ENCODE assay signal across 21 cellular contexts in genomic region chr11:78266451-78266850, GRCh38.
DNase-seq lines count a peak whose midpoint lies in the region; ATAC-seq and TF ChIP-seq lines count a peak whose summit lies in the region.
"Had no signal": no experiment of that assay in that cellular context is flagged by ENCODE, and none has a peak within 500 bp of the region (broad histone marks: within the 10 kb centered on the region; RNA-seq: fewer than 3 reads in every experiment).

No MANE protein-coding gene starts in this region.

- no peaks in the 10 kb centered on the region for H3K27me3 Mint-ChIP-seq in CD14-positive monocyte (ENCODE audit: low read depth in 3 of 3)
- H3K27me3 Mint-ChIP-seq in activated T-helper 2 cell treated with anti-CD3 and anti-CD28 coated beads, Interferon-gamma antibody, Interleukin-2, Interleukin-4, amounts not matched to agents 10 μg/mL and 5 μg/mL and 100 μg/mL, durations not matched to agents 14 hours and 24 hours and 36 hours (ENCODE audit: low read depth), result no peaks in the 10 kb centered on the region
- no peaks in the 10 kb centered on the region for H3K27me3 Mint-ChIP-seq in activated CD4-positive, alpha-beta memory T cell treated with anti-CD3 and anti-CD28 coated beads, Interleukin-2, amount 10 ng/mL, durations not matched to agents 7 days and 5 days
- H3K27me3 Mint-ChIP-seq: activated B cell treated with CpG ODN at 0.5 μM for 24 hours; activated naive CD8-positive, alpha-beta T cell had no signal

- CTCF ChIA-PET in activated CD4-positive, alpha-beta memory T cell treated with anti-CD3 and anti-CD28 coated beads, Interleukin-2, amount 10 ng/mL, durations not matched to agents 7 days and 5 days (lab: Charles Lee), result interaction anchor here (1.5 kb wide), 1 partner anchor 38 kb away, joined by 4 read pairs; no protein-coding TSS in a partner anchor

- no peak overlapping the region for H3K4me2 ChIP-seq in DND-41 (ENCODE audit: insufficient read depth, low read length)

- no peaks in the 10 kb centered on the region for H3K27me3 ChIP-seq in DND-41 (ENCODE audit: insufficient read depth, low read length, poor library complexity)
- no peaks in the 10 kb centered on the region for H3K27me3 ChIP-seq in neutrophil
- H3K27me3 ChIP-seq: suprapubic skin had no signal

- peaks cover 46% of the 10 kb centered on the region for H3K36me3 ChIP-seq in DND-41 (ENCODE audit: insufficient read depth, low read length)
- H3K36me3 ChIP-seq in neutrophil, result peaks cover 11% of the 10 kb centered on the region
- H3K36me3 ChIP-seq: suprapubic skin had no signal

- H4K20me1 ChIP-seq in DND-41 (ENCODE audit: insufficient read depth, low read length), result peaks cover 7% of the 10 kb centered on the region; the same call in 1 of the 2 replicates

- H3K79me2 ChIP-seq in DND-41 (ENCODE audit: insufficient read depth, low read length), result peaks cover 99% of the 10 kb centered on the region

- intact Hi-C loops in CD14-positive monocyte (cut with micrococcal nuclease), result no loop called here
- intact Hi-C loops in activated T-helper 2 cell treated with anti-CD3 and anti-CD28 coated beads, Interferon-gamma antibody, Interleukin-2, Interleukin-4, amounts not matched to agents 10 μg/mL and 5 μg/mL and 100 μg/mL, durations not matched to agents 14 hours and 24 hours and 36 hours (cut with micrococcal nuclease), result no loop called here

- peak overlapping the region; percentile 8 to 84 (median 72) for H3K27ac Mint-ChIP-seq in CD14-positive monocyte
- peak overlapping the region; percentile 69 for H3K27ac Mint-ChIP-seq in activated T-helper 2 cell treated with anti-CD3 and anti-CD28 coated beads, Interferon-gamma antibody, Interleukin-2, Interleukin-4, amounts not matched to agents 10 μg/mL and 5 μg/mL and 100 μg/mL, durations not matched to agents 14 hours and 24 hours and 36 hours
- H3K27ac Mint-ChIP-seq in activated CD4-positive, alpha-beta memory T cell treated with anti-CD3 and anti-CD28 coated beads, Interleukin-2, amount 10 ng/mL, durations not matched to agents 7 days and 5 days, result no peak overlapping the region
- H3K27ac Mint-ChIP-seq: activated B cell treated with CpG ODN at 0.5 μM for 24 hours; activated naive CD8-positive, alpha-beta T cell had no signal

- no peak for ATAC-seq in DND-41 (ENCODE audit: insufficient read depth, low read depth)

- DNase-seq in CD14-positive monocyte (ENCODE audit: low spot score) (no peak), DND-41 (no peak), OCI-M1 (lab: John Stamatoyannopoulos, UW) (no peak), GF-D8 (lab: John Stamatoyannopoulos, UW) (no peak)
- no peak for DNase-seq in activated T-helper 2 cell treated with anti-CD3 and anti-CD28 coated beads, Interferon-gamma antibody, Interleukin-2, Interleukin-4, amounts not matched to agents 10 μg/mL and 5 μg/mL and 100 μg/mL, durations not matched to agents 14 hours and 24 hours and 36 hours (ENCODE audit: low spot score)
- no peak for DNase-seq in activated CD4-positive, alpha-beta memory T cell treated with anti-CD3 and anti-CD28 coated beads, Interleukin-2, amount 10 ng/mL, durations not matched to agents 7 days and 5 days
- DNase-seq: activated B cell treated with CpG ODN at 0.5 μM for 24 hours; central memory CD4-positive, alpha-beta T cell; glutamatergic neuron; GOT3; MM.1S; NCI-H1436 treated with DMSO at 0.1 percent for 48 hours; NCI-H510A treated with DMSO at 0.1 percent for 48 hours; stimulated activated CD4-positive, alpha-beta T cell treated with anti-CD3 and anti-CD28 coated beads, Interleukin-1b, Interleukin-23, amount 100 ng/mL, for 48 hours; T1000 had no signal

- H3K36me3 Mint-ChIP-seq in CD14-positive monocyte, result peaks cover 32 to 57% of the 10 kb centered on the region in 2 donors
- peaks cover 56% of the 10 kb centered on the region for H3K36me3 Mint-ChIP-seq in activated T-helper 2 cell treated with anti-CD3 and anti-CD28 coated beads, Interferon-gamma antibody, Interleukin-2, Interleukin-4, amounts not matched to agents 10 μg/mL and 5 μg/mL and 100 μg/mL, durations not matched to agents 14 hours and 24 hours and 36 hours (ENCODE audit: low read depth)
- peaks cover 21% of the 10 kb centered on the region for H3K36me3 Mint-ChIP-seq in activated CD4-positive, alpha-beta memory T cell treated with anti-CD3 and anti-CD28 coated beads, Interleukin-2, amount 10 ng/mL, durations not matched to agents 7 days and 5 days (ENCODE audit: low read depth)
- H3K36me3 Mint-ChIP-seq: activated naive CD8-positive, alpha-beta T cell had no signal

- no peak for TF ChIP-seq CTCF in CD14-positive monocyte (IDR thresholded peaks at IDR 0.05)
- peak; percentile 19 for TF ChIP-seq CTCF in DND-41 (IDR thresholded peaks at IDR 0.05; ENCODE audit: borderline replicate concordance, extremely low read depth, low read length, poor library complexity, severe bottlenecking)
- TF ChIP-seq CTCF in neutrophil (IDR thresholded peaks at IDR 0.05), result no peak

- H3K4me3 ChIP-seq in DND-41 (ENCODE audit: low read depth in 1 of 2, low read length in 2 of 2) (no peak overlapping the region), neutrophil (ENCODE audit: low read depth in 1 of 2, low read length in 1 of 2) (no peak overlapping the region)
- H3K4me3 ChIP-seq: lung, skin epidermis, suprapubic skin had no signal

- H3K9ac ChIP-seq in DND-41 (ENCODE audit: low read depth, low read length), result no peak overlapping the region

- H3K9me3 ChIP-seq in DND-41 (ENCODE audit: insufficient read depth, low read length, severe bottlenecking) (no peaks in the 10 kb centered on the region), neutrophil (no peaks in the 10 kb centered on the region)
- H3K9me3 ChIP-seq: suprapubic skin had no signal

- H3K4me3 Mint-ChIP-seq in CD14-positive monocyte, result no peak overlapping the region
- H3K4me3 Mint-ChIP-seq in activated T-helper 2 cell treated with anti-CD3 and anti-CD28 coated beads, Interferon-gamma antibody, Interleukin-2, Interleukin-4, amounts not matched to agents 10 μg/mL and 5 μg/mL and 100 μg/mL, durations not matched to agents 14 hours and 24 hours and 36 hours (ENCODE audit: low read depth), result no peak overlapping the region
- no peak overlapping the region for H3K4me3 Mint-ChIP-seq in activated CD4-positive, alpha-beta memory T cell treated with anti-CD3 and anti-CD28 coated beads, Interleukin-2, amount 10 ng/mL, durations not matched to agents 7 days and 5 days
- H3K4me3 Mint-ChIP-seq: activated B cell treated with CpG ODN at 0.5 μM for 24 hours; activated naive CD8-positive, alpha-beta T cell had no signal

- H3K27ac ChIP-seq in DND-41 (ENCODE audit: low read length) (peak overlapping the region; percentile 71), neutrophil (peak overlapping the region; percentile 53)
- H3K27ac ChIP-seq: RWPE1, suprapubic skin had no signal

- no peaks in the 10 kb centered on the region for H3K9me3 Mint-ChIP-seq in CD14-positive monocyte
- no peaks in the 10 kb centered on the region for H3K9me3 Mint-ChIP-seq in activated T-helper 2 cell treated with anti-CD3 and anti-CD28 coated beads, Interferon-gamma antibody, Interleukin-2, Interleukin-4, amounts not matched to agents 10 μg/mL and 5 μg/mL and 100 μg/mL, durations not matched to agents 14 hours and 24 hours and 36 hours
- H3K9me3 Mint-ChIP-seq in activated CD4-positive, alpha-beta memory T cell treated with anti-CD3 and anti-CD28 coated beads, Interleukin-2, amount 10 ng/mL, durations not matched to agents 7 days and 5 days, result peaks cover 2% of the 10 kb centered on the region
- H3K9me3 Mint-ChIP-seq: activated B cell treated with CpG ODN at 0.5 μM for 24 hours had no signal

- no peak overlapping the region for H2AFZ ChIP-seq in DND-41 (ENCODE audit: low read depth, low read length)

- peaks cover 16% of the 10 kb centered on the region for H3K4me1 Mint-ChIP-seq in CD14-positive monocyte
- H3K4me1 Mint-ChIP-seq in activated T-helper 2 cell treated with anti-CD3 and anti-CD28 coated beads, Interferon-gamma antibody, Interleukin-2, Interleukin-4, amounts not matched to agents 10 μg/mL and 5 μg/mL and 100 μg/mL, durations not matched to agents 14 hours and 24 hours and 36 hours (ENCODE audit: low read depth), result peaks cover 47% of the 10 kb centered on the region
- H3K4me1 Mint-ChIP-seq in activated CD4-positive, alpha-beta memory T cell treated with anti-CD3 and anti-CD28 coated beads, Interleukin-2, amount 10 ng/mL, durations not matched to agents 7 days and 5 days, result peaks cover 6% of the 10 kb centered on the region
- H3K4me1 Mint-ChIP-seq: activated B cell treated with CpG ODN at 0.5 μM for 24 hours had no signal

- H3K4me1 ChIP-seq in DND-41 (ENCODE audit: insufficient read depth, low read length), result peaks cover 11% of the 10 kb centered on the region
- H3K4me1 ChIP-seq in neutrophil (ENCODE audit: control insufficient read depth in 1 of 2, insufficient read depth in 1 of 2, low read depth in 1 of 2, low read length in 1 of 2), result peaks cover 4 to 10% of the 10 kb centered on the region in 2 experiments

- POLR2A ChIA-PET in activated CD4-positive, alpha-beta memory T cell treated with anti-CD3 and anti-CD28 coated beads, Interleukin-2, amount 10 ng/mL, durations not matched to agents 7 days and 5 days (lab: Charles Lee), result no interaction called here
